ENCODE assay signal across 20 cellular contexts in genomic region chr12:64042901-64043300, GRCh38.
DNase-seq lines count a peak whose midpoint lies in the region; TF ChIP-seq lines count a peak whose summit lies in the region.
"Had no signal": no experiment of that assay in that cellular context is flagged by ENCODE, and none has a peak within 500 bp of the region (broad histone marks: within the 10 kb centered on the region; RNA-seq: fewer than 3 reads in every experiment).

No MANE protein-coding gene starts in this region.

- H3K36me3 ChIP-seq in A673 (ENCODE audit: insufficient read depth, low read length, poor library complexity, severe bottlenecking) (no peaks in the 10 kb centered on the region), thyroid gland (no peaks in the 10 kb centered on the region)

- no peak for TF ChIP-seq CTCF in A673 (conservative IDR thresholded peaks at IDR 0.05; ENCODE audit: low read depth, low read length)
- TF ChIP-seq CTCF in brain (conservative IDR thresholded peaks at IDR 0.05): no peak
- no peak for TF ChIP-seq CTCF in fibroblast of villous mesenchyme (IDR thresholded peaks at IDR 0.05; ENCODE audit: insufficient read depth, low read depth, low read length)
- no peak for TF ChIP-seq CTCF in coronary artery (IDR thresholded peaks at IDR 0.05)
- no peak for TF ChIP-seq CTCF in thyroid gland (IDR thresholded peaks at IDR 0.05)

- CTCF ChIA-PET in A673 (lab: Charles Lee): no interaction called here

- H3K9me3 ChIP-seq in A673 (ENCODE audit: low read depth, low read length, poor library complexity, severe bottlenecking): no peaks in the 10 kb centered on the region
- H3K9me3 ChIP-seq in thyroid gland: no peaks in the 10 kb centered on the region
- H3K9me3 ChIP-seq: A549 had no signal

- TF ChIP-seq POLR2A in thyroid gland (IDR thresholded peaks at IDR 0.05): no peak

- intact Hi-C loops in A673 (cut with micrococcal nuclease; ENCODE audit: unreplicated experiment): loop anchor here (2.0 to 5.0 kb wide), 2 partner anchors 39 to 198 kb away; partner anchors contain the start of gene SRGAP1
- intact Hi-C loops in thyroid gland (cut with DNase I): no loop called here

- H3K9me3 Mint-ChIP-seq in brain: peaks cover 0 to under 1% (median 0%) of the 10 kb centered on the region in 5 experiments
- H3K9me3 Mint-ChIP-seq: activated naive CD4-positive, alpha-beta T cell treated with anti-CD3 and anti-CD28 coated beads, Interleukin-2, amount 50 U/mL, for 72 hours; activated T-cell treated with anti-CD3 and anti-CD28 coated beads, Interleukin-2, amount 50 U/mL, for 72 hours; stimulated activated memory B cell treated with anti-CD40 and anti-IgM and Interleukin-4, amounts not matched to agents 10 μg/mL and 1 μg/mL and 100 μg/mL, for 72 hours had no signal

- peak overlapping the region in 3 of 5 experiments; percentile 37 to 71 (median 42) for H3K27ac Mint-ChIP-seq in brain
- H3K27ac Mint-ChIP-seq: activated naive CD4-positive, alpha-beta T cell treated with anti-CD3 and anti-CD28 coated beads, Interleukin-2, amount 50 U/mL, for 72 hours; activated T-cell treated with anti-CD3 and anti-CD28 coated beads, Interleukin-2, amount 50 U/mL, for 72 hours; stimulated activated memory B cell treated with anti-CD40 and anti-IgM and Interleukin-4, amounts not matched to agents 10 μg/mL and 1 μg/mL and 100 μg/mL, for 72 hours had no signal

- BruUV-seq in A673 (replicated peaks; lab: Mats Ljungman, UMichigan): no TSS peak

- peak overlapping the region in 2 of 5 experiments; percentile 1 to 14 for H3K4me3 Mint-ChIP-seq in brain
- H3K4me3 Mint-ChIP-seq: activated T-cell treated with anti-CD3 and anti-CD28 coated beads, Interleukin-2, amount 50 U/mL, for 72 hours; stimulated activated memory B cell treated with anti-CD40 and anti-IgM and Interleukin-4, amounts not matched to agents 10 μg/mL and 1 μg/mL and 100 μg/mL, for 72 hours had no signal

- H3K4me1 ChIP-seq in A673 (ENCODE audit: insufficient read depth, low read length, poor library complexity, severe bottlenecking): peaks cover 49% of the 10 kb centered on the region
- H3K4me1 ChIP-seq in thyroid gland: peaks cover 0 to 11% of the 10 kb centered on the region in 2 donors

- H3K36me3 Mint-ChIP-seq in brain: peaks cover 20% of the 10 kb centered on the region
- H3K36me3 Mint-ChIP-seq: activated naive CD4-positive, alpha-beta T cell treated with anti-CD3 and anti-CD28 coated beads, Interleukin-2, amount 50 U/mL, for 72 hours; stimulated activated memory B cell treated with anti-CD40 and anti-IgM and Interleukin-4, amounts not matched to agents 10 μg/mL and 1 μg/mL and 100 μg/mL, for 72 hours had no signal

- H3K4me1 Mint-ChIP-seq in brain: peaks cover 54% of the 10 kb centered on the region
- H3K4me1 Mint-ChIP-seq: stimulated activated memory B cell treated with anti-CD40 and anti-IgM and Interleukin-4, amounts not matched to agents 10 μg/mL and 1 μg/mL and 100 μg/mL, for 72 hours had no signal

- POLR2A ChIA-PET in A673 (lab: Charles Lee; ENCODE audit: low non-redundant PET): no interaction called here

- 74 to 82% methylated on average over 3 of the region's 3 CpGs for WGBS in thyroid gland, 2 donors

- DNase-seq in A673 (ENCODE audit: low spot score) (peak; percentile 91), GM04504 (ENCODE audit: low read depth) (peak; percentile 69), fibroblast of villous mesenchyme (ENCODE audit: low read depth) (peak; percentile 55), coronary artery (ENCODE audit: low spot score) (no peak), HuH-7.5 (ENCODE audit: low spot score) (no peak), thyroid gland (no peak), COLO829 (ENCODE audit: low spot score) (no peak)
- DNase-seq: activated CD4-positive, CD25-positive, alpha-beta regulatory T cell treated with anti-CD3 and anti-CD28 coated beads, Interleukin-2, amount 50 U/mL, for 72 hours; activated CD8-positive, alpha-beta memory T cell treated with anti-CD3 and anti-CD28 coated beads for 24 hours; activated T-cell treated with anti-CD3 and anti-CD28 coated beads, Interleukin-2, amount 50 U/mL, for 72 hours; dorsolateral prefrontal cortex; Karpas-422; NCI-H1417; NCI-H2171; NCI-H774; T1000 had no signal

- H3K27me3 ChIP-seq in A673 (replicated peaks; ENCODE audit: insufficient read depth, low read depth, low read length, poor library complexity): no peaks in the 10 kb centered on the region
- no peaks in the 10 kb centered on the region for H3K27me3 ChIP-seq in thyroid gland
- H3K27me3 ChIP-seq: dorsolateral prefrontal cortex had no signal

- peak overlapping the region; percentile 76 for H3K27ac ChIP-seq in A673 (ENCODE audit: low read depth, low read length, poor library complexity, severe bottlenecking)
- no peak overlapping the region for H3K27ac ChIP-seq in coronary artery
- no peak overlapping the region for H3K27ac ChIP-seq in thyroid gland
- H3K27ac ChIP-seq: A549, dorsolateral prefrontal cortex had no signal

- H3K4me3 ChIP-seq in A673 (ENCODE audit: low read depth, low read length, poor library complexity, severe bottlenecking) (peak overlapping the region; percentile 33), fibroblast of villous mesenchyme (ENCODE audit: low read depth, low read length) (no peak overlapping the region), coronary artery (no peak overlapping the region), thyroid gland (replicated peaks in 1 of 3) (no peak overlapping the region)
- H3K4me3 ChIP-seq: A549, dorsolateral prefrontal cortex had no signal

- no peaks in the 10 kb centered on the region for H3K27me3 Mint-ChIP-seq in brain
- H3K27me3 Mint-ChIP-seq: stimulated activated memory B cell treated with anti-CD40 and anti-IgM and Interleukin-4, amounts not matched to agents 10 μg/mL and 1 μg/mL and 100 μg/mL, for 72 hours had no signal

Comparison
In these comparisons a context has a peak if more than half of its experiments do, and no peak if none do; other contexts are left out.
1. DNase-seq: peak in A673 (single experiment), GM04504 (single experiment) and fibroblast of villous mesenchyme (single experiment); none in coronary artery (single experiment), HuH-7.5 (single experiment), thyroid gland (0 of 2) and COLO829 (single experiment).